ENCODE assay signal across 19 cellular contexts in genomic region chr5:165055476-165055875, GRCh38.
"Had no signal": no experiment of that assay in that cellular context is flagged by ENCODE, and none has a peak within 500 bp of the region (broad histone marks: within the 10 kb centered on the region; RNA-seq: fewer than 3 reads in every experiment).

No MANE protein-coding gene starts in this region.

- H3K36me3 ChIP-seq: adrenal gland, esophagus muscularis mucosa, gastrocnemius medialis, neutrophil, pancreas, tibial artery had no signal

- FAIRE-seq: pancreas had no signal

- H3K4me3 ChIP-seq: adrenal gland, coronary artery, esophagus muscularis mucosa, gastrocnemius medialis, pancreas, tibial artery had no signal

- ATAC-seq: activated T-cell treated with anti-CD3 and anti-CD28 coated beads, Interleukin-2, amount 50 U/mL, for 4 hours; gastrocnemius medialis; natural killer cell treated with Interleukin-12 subunit alpha and Interleukin-12 subunit beta and Interleukin-15 and Interleukin-18, amount 100 ng/mL, for 72 hours; pancreas; right cardiac atrium had no signal

- H3K4me1 ChIP-seq: adrenal gland, esophagus muscularis mucosa, gastrocnemius medialis, pancreas, tibial artery had no signal

- DNase-seq: activated CD4-positive, alpha-beta T cell treated with anti-CD3 and anti-CD28 coated beads for 4 hours; activated CD4-positive, alpha-beta T cell treated with anti-CD3 and anti-CD28 coated beads, Interleukin-2, amount 50 U/mL, for 48 hours; activated CD4-positive, CD25-positive, alpha-beta regulatory T cell; activated CD8-positive, alpha-beta memory T cell treated with anti-CD3 and anti-CD28 coated beads, Interleukin-2, amount 50 U/mL, for 48 hours; activated naive CD4-positive, alpha-beta T cell; activated T-cell treated with anti-CD3 and anti-CD28 coated beads, Interleukin-2, amount 50 U/mL, for 4 hours; adrenal gland; cerebellar nuclear complex; gastrocnemius medialis; hypothalamus; pancreas; right cardiac atrium; stimulated activated CD4-positive, alpha-beta T cell treated with anti-CD3 and anti-CD28 coated beads, Interleukin-12 subunit alpha, Interleukin-12 subunit beta, amount 100 ng/mL, for 4 hours; stimulated activated CD4-positive, alpha-beta T cell treated with anti-CD3 and anti-CD28 coated beads, Interleukin-4, amount 100 ng/mL, for 4 hours; tibial artery had no signal

- H3K27ac ChIP-seq: adrenal gland, coronary artery, esophagus muscularis mucosa, gastrocnemius medialis, neutrophil, pancreas, tibial artery had no signal

- H3K9me3 ChIP-seq: adrenal gland, esophagus muscularis mucosa, gastrocnemius medialis, neutrophil, pancreas, tibial artery had no signal

- H3K27me3 ChIP-seq: adrenal gland, esophagus muscularis mucosa, gastrocnemius medialis, neutrophil, pancreas, tibial artery had no signal
